In genomic region chr6:27478706-27479318, GRCh38 we compare ENCODE assay signal across 1 cellular context.
TF ChIP-seq lines count a peak whose summit lies in the region.

No MANE protein-coding gene starts in this region.

TF ChIP-seq in K562, 482 proteins besides CTCF, POLR2A, EP300 and RAD21 (continued from another document and continues in another):
- TF ChIP-seq ELK3 (CRISPR knock-in tag; IDR thresholded peaks at IDR 0.05) (no peak), SIX5 (IDR thresholded peaks at IDR 0.05; ENCODE audit: borderline replicate concordance in 1 of 2, insufficient read depth in 1 of 2, low read depth in 1 of 2, low read length in 2 of 2) (no peak), ELF1 (tag; IDR thresholded peaks at IDR 0.05) (no peak; the same call in 1 of the 2 replicates), DIDO1 (tag; IDR thresholded peaks at IDR 0.05; ENCODE audit: low read depth) (no peak), ATF7 (IDR thresholded peaks at IDR 0.05) (peak; percentile 21; the same call in 1 of the 2 replicates), PCBP2 (IDR thresholded peaks at IDR 0.05; ENCODE audit: low read depth, low read length, poor library complexity, severe bottlenecking) (no peak), BACH1 (tag; IDR thresholded peaks at IDR 0.05) (no peak), ATF2 (CRISPR knock-in tag; IDR thresholded peaks at IDR 0.05) (no peak), RBBP5 (IDR thresholded peaks at IDR 0.05; ENCODE audit: borderline replicate concordance, insufficient read depth, low read length, poor library complexity, severe bottlenecking) (peak; percentile 52), CBFB (CRISPR knock-in tag; IDR thresholded peaks at IDR 0.05) (no peak), MTA1 (IDR thresholded peaks at IDR 0.05; ENCODE audit: borderline replicate concordance) (peak; percentile 48; the same call in 1 of the 2 replicates), PRDM10 (IDR thresholded peaks at IDR 0.05; ENCODE audit: partially characterized antibody) (no peak), FOXK1 (CRISPR knock-in tag; IDR thresholded peaks at IDR 0.05; ENCODE audit: borderline replicate concordance) (no peak), SP1 (CRISPR knock-in tag; IDR thresholded peaks at IDR 0.05) (peak; percentile 79), ZNF23 (CRISPR knock-in tag; IDR thresholded peaks at IDR 0.05) (no peak), NEUROD1 (IDR thresholded peaks at IDR 0.05; ENCODE audit: borderline replicate concordance, low read depth, low read length, partially characterized antibody) (no peak), DACH1 (IDR thresholded peaks at IDR 0.05; ENCODE audit: partially characterized antibody) (no peak), E2F5 (CRISPR knock-in tag; IDR thresholded peaks at IDR 0.05) (no peak), ZNF165 (CRISPR knock-in tag; IDR thresholded peaks at IDR 0.05; ENCODE audit: borderline replicate concordance) (no peak), NRF1 (conservative IDR thresholded peaks at IDR 0.05 in 1 of 2, IDR thresholded peaks at IDR 0.05 in 1 of 2) (peak; percentile 84 to 87), GABPB2 (CRISPR knock-in tag; conservative IDR thresholded peaks at IDR 0.05) (no peak), ARID3A (IDR thresholded peaks at IDR 0.05; ENCODE audit: borderline replicate concordance, low read depth, low read length) (no peak), U2AF1 (optimal IDR thresholded peaks at IDR 0.05; ENCODE audit: low read depth, low read length) (no peak), MLX (CRISPR knock-in tag; conservative IDR thresholded peaks at IDR 0.05) (no peak), KLF13 (tag; IDR thresholded peaks at IDR 0.05; ENCODE audit: borderline replicate concordance, low read depth) (no peak), RAD51 (IDR thresholded peaks at IDR 0.05; ENCODE audit: borderline replicate concordance, low read depth) (peak; percentile 30; the same call in 1 of the 2 replicates), ARID4B (CRISPR knock-in tag; IDR thresholded peaks at IDR 0.05) (no peak; the same call in 1 of the 2 replicates), KDM2B (CRISPR knock-in tag; IDR thresholded peaks at IDR 0.05) (peak; percentile 91), HEY1 (CRISPR knock-in tag; IDR thresholded peaks at IDR 0.05; ENCODE audit: borderline replicate concordance) (peak; percentile 83; the same call in 1 of the 2 replicates), DMBX1 (CRISPR knock-in tag; IDR thresholded peaks at IDR 0.05; ENCODE audit: borderline replicate concordance) (no peak), ATF6 (CRISPR knock-in tag; IDR thresholded peaks at IDR 0.05) (no peak; the same call in 1 of the 2 replicates), SMARCE1 (IDR thresholded peaks at IDR 0.05) (0 out of 2 replicates have a peak, but pooled peaks have one; percentile 17), NR0B1 (IDR thresholded peaks at IDR 0.05; ENCODE audit: partially characterized antibody) (no peak), ZNF57 (CRISPR knock-in tag; IDR thresholded peaks at IDR 0.05) (no peak), CBX2 (IDR thresholded peaks at IDR 0.05; ENCODE audit: insufficient read depth, low read length, poor library complexity, severe bottlenecking) (no peak), SMARCA5 (IDR thresholded peaks at IDR 0.05) (peak; percentile 38; the same call in 1 of the 2 replicates)
